In genomic region chrX:40474205-40474626, GRCh38 we compare ENCODE assay signal across 9 cellular contexts.
DNase-seq lines count a peak whose midpoint lies in the region; ATAC-seq and FAIRE-seq lines count a peak whose summit lies in the region.
"Had no signal": no experiment of that assay in that cellular context is flagged by ENCODE, and none has a peak within 500 bp of the region (broad histone marks: within the 10 kb centered on the region; RNA-seq: fewer than 3 reads in every experiment).

No MANE protein-coding gene starts in this region.

- H3K4me1 Mint-ChIP-seq in activated CD4-positive, alpha-beta memory T cell treated with anti-CD3 and anti-CD28 coated beads, Interleukin-2, amount 10 ng/mL, durations not matched to agents 7 days and 5 days = peaks cover 33% of the 10 kb centered on the region

- ATAC-seq in Right ventricle myocardium superior (ENCODE audit: poor library complexity) (peak; percentile 55), Right ventricle myocardium inferior (no peak), HG02642 (IDR thresholded peaks at IDR 0.05; ENCODE audit: poor library complexity, unreplicated experiment) (no peak)

- H3K27me3 Mint-ChIP-seq in activated CD4-positive, alpha-beta memory T cell treated with anti-CD3 and anti-CD28 coated beads, Interleukin-2, amount 10 ng/mL, durations not matched to agents 7 days and 5 days = peaks cover 11% of the 10 kb centered on the region

- H3K4me3 Mint-ChIP-seq in activated CD4-positive, alpha-beta memory T cell treated with anti-CD3 and anti-CD28 coated beads, Interleukin-2, amount 10 ng/mL, durations not matched to agents 7 days and 5 days = no peak overlapping the region

- H3K27ac Mint-ChIP-seq in activated CD4-positive, alpha-beta memory T cell treated with anti-CD3 and anti-CD28 coated beads, Interleukin-2, amount 10 ng/mL, durations not matched to agents 7 days and 5 days = no peak overlapping the region

- no peaks in the 10 kb centered on the region for H3K36me3 Mint-ChIP-seq in activated CD4-positive, alpha-beta memory T cell treated with anti-CD3 and anti-CD28 coated beads, Interleukin-2, amount 10 ng/mL, durations not matched to agents 7 days and 5 days (ENCODE audit: low read depth)
- H3K36me3 Mint-ChIP-seq: CD4-positive, CD25-positive, alpha-beta regulatory T cell had no signal

- CTCF ChIA-PET in activated CD4-positive, alpha-beta memory T cell treated with anti-CD3 and anti-CD28 coated beads, Interleukin-2, amount 10 ng/mL, durations not matched to agents 7 days and 5 days (lab: Charles Lee) = no interaction called here

- intact Hi-C loops in Right ventricle myocardium superior (cut with DNase I) = no loop called here
- intact Hi-C loops in Right ventricle myocardium inferior (cut with DNase I) = no loop called here

- POLR2A ChIA-PET in activated CD4-positive, alpha-beta memory T cell treated with anti-CD3 and anti-CD28 coated beads, Interleukin-2, amount 10 ng/mL, durations not matched to agents 7 days and 5 days (lab: Charles Lee) = no interaction called here

- DNase-seq in Right ventricle myocardium superior (no peak), Right ventricle myocardium inferior (ENCODE audit: missing footprints) (no peak), SHP77 treated with DMSO at 0.1 percent for 48 hours (lab: John Stamatoyannopoulos, UW) (peak; percentile 3), iPS DF 19.7 (ENCODE audit: low read depth, low spot score) (peak; percentile 72), urothelium cell line (ENCODE audit: low spot score) (peak; percentile 62), middle frontal gyrus (ENCODE audit: extremely low spot score, low spot score) (no peak)
- no peak for DNase-seq in activated CD4-positive, alpha-beta memory T cell treated with anti-CD3 and anti-CD28 coated beads, Interleukin-2, amount 10 ng/mL, durations not matched to agents 7 days and 5 days
- DNase-seq: CD4-positive, CD25-positive, alpha-beta regulatory T cell had no signal

- no peaks in the 10 kb centered on the region for H3K9me3 Mint-ChIP-seq in activated CD4-positive, alpha-beta memory T cell treated with anti-CD3 and anti-CD28 coated beads, Interleukin-2, amount 10 ng/mL, durations not matched to agents 7 days and 5 days

- FAIRE-seq in urothelium cell line (lab: Jason Lieb, UNC) = no peak

Comparison
In these comparisons a context has a peak if more than half of its experiments do, and no peak if none do; other contexts are left out.
1. DNase-seq: peak in SHP77 treated with DMSO at 0.1 percent for 48 hours (single experiment), iPS DF 19.7 (single experiment) and urothelium cell line (single experiment); none in Right ventricle myocardium superior (single experiment), Right ventricle myocardium inferior (single experiment), middle frontal gyrus (single experiment) and activated CD4-positive, alpha-beta memory T cell treated with anti-CD3 and anti-CD28 coated beads, Interleukin-2, amount 10 ng/mL, durations not matched to agents 7 days and 5 days (single experiment).